10 cellular contexts compared by ENCODE assay signal in genomic region chr17:55053855-55054254, GRCh38.
A peak's percentile ranks its signal among the peaks of the same experiment; 100 is the strongest.
DNase-seq lines count a peak whose midpoint lies in the region; ATAC-seq and TF ChIP-seq lines count a peak whose summit lies in the region.
"Had no signal": no experiment of that assay in that cellular context is flagged by ENCODE, and none has a peak within 500 bp of the region (broad histone marks: within the 10 kb centered on the region; RNA-seq: fewer than 3 reads in every experiment).

No MANE protein-coding gene starts in this region.

- H3K4me1 Mint-ChIP-seq in chondrocyte (ENCODE audit: low read depth) (no peaks in the 10 kb centered on the region), neural progenitor cell (peaks cover 4% of the 10 kb centered on the region)
- H3K4me1 Mint-ChIP-seq in stimulated activated naive CD8-positive, alpha-beta T cell treated with anti-CD3 and anti-CD28 coated beads, Interleukin-15, amount 100 ng/mL, for 72 hours = no peaks in the 10 kb centered on the region

- H3F3A ChIP-seq in neural progenitor cell (ENCODE audit: low read depth) = no peaks in the 10 kb centered on the region

- no peak for ATAC-seq in gastrocnemius medialis
- no peak for ATAC-seq in stimulated activated naive CD8-positive, alpha-beta T cell treated with anti-CD3 and anti-CD28 coated beads, Interleukin-15, amount 100 ng/mL, for 72 hours

- H3K4me1 ChIP-seq in neural progenitor cell = no peaks in the 10 kb centered on the region
- H3K4me1 ChIP-seq in gastrocnemius medialis = no peaks in the 10 kb centered on the region

- no peaks in the 10 kb centered on the region for H3K36me3 ChIP-seq in neural progenitor cell
- no peaks in the 10 kb centered on the region for H3K36me3 ChIP-seq in gastrocnemius medialis

- intact Hi-C loops in gastrocnemius medialis (cut with DNase I; ENCODE audit: low total_unique reads) = no loop called here

- H3K4me3 ChIP-seq in neural progenitor cell (no peak overlapping the region), gastrocnemius medialis (no peak overlapping the region)

- no peaks in the 10 kb centered on the region for H3K79me2 ChIP-seq in neural progenitor cell (ENCODE audit: low read depth)

- DNase-seq in EH (ENCODE audit: low read depth) = peak; percentile 21
- peak; percentile 78 for DNase-seq in NCI-H1694 treated with DMSO at 0.1 percent for 48 hours (lab: John Stamatoyannopoulos, UW)
- no peak for DNase-seq in chondrocyte (ENCODE audit: low spot score)
- DNase-seq in neural progenitor cell (ENCODE audit: low spot score) = no peak
- DNase-seq in SHP77 (lab: John Stamatoyannopoulos, UW) = no peak
- DNase-seq in cortex of kidney (lab: John Stamatoyannopoulos, UW) = no peak
- DNase-seq in gastrocnemius medialis = no peak
- DNase-seq in stimulated activated naive CD8-positive, alpha-beta T cell treated with anti-CD3 and anti-CD28 coated beads, Interleukin-15, amount 100 ng/mL, for 72 hours = no peak
- DNase-seq: aorta, NCI-H1930 had no signal

- H3K27ac ChIP-seq in neural progenitor cell = no peak overlapping the region
- no peak overlapping the region for H3K27ac ChIP-seq in gastrocnemius medialis

- H3K9me3 ChIP-seq in neural progenitor cell (ENCODE audit: low read depth) (no peaks in the 10 kb centered on the region), gastrocnemius medialis (no peaks in the 10 kb centered on the region)

- H3K9me3 Mint-ChIP-seq in chondrocyte (ENCODE audit: low read depth) (peaks cover 3% of the 10 kb centered on the region), neural progenitor cell (no peaks in the 10 kb centered on the region)
- H3K9me3 Mint-ChIP-seq in stimulated activated naive CD8-positive, alpha-beta T cell treated with anti-CD3 and anti-CD28 coated beads, Interleukin-15, amount 100 ng/mL, for 72 hours = no peaks in the 10 kb centered on the region

- H3K4me2 ChIP-seq in neural progenitor cell = no peak overlapping the region

- no peak for TF ChIP-seq POLR2A in gastrocnemius medialis (IDR thresholded peaks at IDR 0.05)

- H3K9ac ChIP-seq in neural progenitor cell = no peak overlapping the region

- H3K4me3 Mint-ChIP-seq in chondrocyte (ENCODE audit: unreplicated experiment) = no peak overlapping the region
- H3K4me3 Mint-ChIP-seq in neural progenitor cell = no peak overlapping the region
- H3K4me3 Mint-ChIP-seq in stimulated activated naive CD8-positive, alpha-beta T cell treated with anti-CD3 and anti-CD28 coated beads, Interleukin-15, amount 100 ng/mL, for 72 hours = no peak overlapping the region

- in situ Hi-C loops in gastrocnemius medialis (cut with MboI; ENCODE audit: low sequenced_read_pairs in 4 of 4) = loop anchor here in 1 of 4 donors (10.0 kb wide), 1 partner anchor 241 kb away; no protein-coding TSS in a partner anchor

- H3K27me3 ChIP-seq in neural progenitor cell = no peaks in the 10 kb centered on the region
- no peaks in the 10 kb centered on the region for H3K27me3 ChIP-seq in gastrocnemius medialis

- no peak overlapping the region for H2AFZ ChIP-seq in neural progenitor cell (replicated peaks)

- no peaks in the 10 kb centered on the region for H3K27me3 Mint-ChIP-seq in chondrocyte (ENCODE audit: low read depth)
- H3K27me3 Mint-ChIP-seq in neural progenitor cell (ENCODE audit: insufficient read depth, low read depth) = peaks cover 2% of the 10 kb centered on the region
- no peaks in the 10 kb centered on the region for H3K27me3 Mint-ChIP-seq in stimulated activated naive CD8-positive, alpha-beta T cell treated with anti-CD3 and anti-CD28 coated beads, Interleukin-15, amount 100 ng/mL, for 72 hours

- TF ChIP-seq CTCF in chondrocyte (IDR thresholded peaks at IDR 0.05) (peak; percentile 82), neural progenitor cell (IDR thresholded peaks at IDR 0.05) (peak; percentile 32), gastrocnemius medialis (IDR thresholded peaks at IDR 0.05 in 4 of 5, conservative IDR thresholded peaks at IDR 0.05 in 1 of 5) (peak in 1 of 5 experiments; percentile 21)

- H3K36me3 Mint-ChIP-seq in chondrocyte (ENCODE audit: low read depth) (peaks cover 5% of the 10 kb centered on the region), neural progenitor cell (peaks cover 2% of the 10 kb centered on the region)

- no peaks in the 10 kb centered on the region for H4K20me1 ChIP-seq in neural progenitor cell (ENCODE audit: low read depth)

- no peak overlapping the region for H3K27ac Mint-ChIP-seq in chondrocyte (ENCODE audit: unreplicated experiment)
- H3K27ac Mint-ChIP-seq in neural progenitor cell = no peak overlapping the region
- no peak overlapping the region for H3K27ac Mint-ChIP-seq in stimulated activated naive CD8-positive, alpha-beta T cell treated with anti-CD3 and anti-CD28 coated beads, Interleukin-15, amount 100 ng/mL, for 72 hours

Comparison
In these comparisons a context has a peak if more than half of its experiments do, and no peak if none do; other contexts are left out.
1. DNase-seq: peak in EH (single experiment) and NCI-H1694 treated with DMSO at 0.1 percent for 48 hours (single experiment); none in chondrocyte (single experiment), neural progenitor cell (single experiment), SHP77 (0 of 2), cortex of kidney (single experiment), gastrocnemius medialis (0 of 2) and stimulated activated naive CD8-positive, alpha-beta T cell treated with anti-CD3 and anti-CD28 coated beads, Interleukin-15, amount 100 ng/mL, for 72 hours (0 of 2).